ENCODE assay signal across 1 cellular context in genomic region chr16:57480754-57481230, GRCh38.
TF ChIP-seq lines count a peak whose summit lies in the region.

No MANE protein-coding gene starts in this region.

TF ChIP-seq in SK-N-SH, 30 proteins besides CTCF, POLR2A, EP300 and RAD21:
- TF ChIP-seq USF1 (IDR thresholded peaks at IDR 0.05; ENCODE audit: borderline replicate concordance, low read depth), result no peak
- peak; percentile 47; the same call in 1 of the 2 replicates for TF ChIP-seq GATA2 (CRISPR knock-in tag; IDR thresholded peaks at IDR 0.05)
- TF ChIP-seq TCF12 (IDR thresholded peaks at IDR 0.05), result peak; percentile 36; the same call in 1 of the 2 replicates
